11 cellular contexts compared by ENCODE assay signal in genomic region chr10:21334891-21335696, GRCh38.
DNase-seq lines count a peak whose midpoint lies in the region; ATAC-seq, FAIRE-seq and TF ChIP-seq lines count a peak whose summit lies in the region.
"Had no signal": no experiment of that assay in that cellular context is flagged by ENCODE, and none has a peak within 500 bp of the region (broad histone marks: within the 10 kb centered on the region; RNA-seq: fewer than 3 reads in every experiment).

No MANE protein-coding gene starts in this region.

- peak; percentile 50 for DNase-seq in LNCaP clone FGC (ENCODE audit: low read depth)
- DNase-seq in H1 (ENCODE audit: low read depth in 1 of 2, low spot score in 2 of 2) = no peak
- DNase-seq in mesendoderm = peak; percentile 84
- DNase-seq in activated CD4-positive, alpha-beta memory T cell treated with anti-CD3 and anti-CD28 coated beads for 36 hours = no peak
- DNase-seq in substantia nigra (lab: John Stamatoyannopoulos, UW) = no peak
- no peak for DNase-seq in DMS79 (lab: John Stamatoyannopoulos, UW)
- DNase-seq: CD8-positive, alpha-beta T cell; immature natural killer cell; NCI-H1930 had no signal

- H2BK12ac ChIP-seq in H1 (ENCODE audit: low read depth, low read length) = peak overlapping the region; percentile 85

- H2BK15ac ChIP-seq in H1 (ENCODE audit: low read length) (no peak overlapping the region), mesendoderm (replicated peaks; ENCODE audit: low read depth) (no peak overlapping the region)

- H3K9me3 ChIP-seq in H1 (ENCODE audit: insufficient read depth in 2 of 2, low read depth in 1 of 2, low read length in 1 of 2) = no peaks in the 10 kb centered on the region

- no peak for FAIRE-seq in H1 (lab: Jason Lieb, UNC)

- WGBS in H1 (ENCODE audit: extremely low coverage in 1 of 2, insufficient coverage in 1 of 2, insufficient read length in 1 of 2, insufficient replicate concordance in 2 of 2, low coverage in 1 of 2, low lambda C conversion rate in 2 of 2, missing lambda C conversion rate in 1 of 2), 2 experiments = 79% methylated on average over 13 of the region's 14 CpGs; no CpG with 5 or more reads in 1 of the 2 experiments
- no CpG with 5 or more reads among the region's 14 CpGs for WGBS in mesendoderm (ENCODE audit: extremely low coverage, insufficient coverage, low lambda C conversion rate)

- no peak for TF ChIP-seq POLR2A in H1 (IDR thresholded peaks at IDR 0.05; ENCODE audit: control extremely low read depth in 1 of 2, low read depth in 2 of 2, low read length in 2 of 2)

- no peak overlapping the region for H3K9ac ChIP-seq in H1 (replicated peaks in 1 of 4; ENCODE audit: extremely low read depth in 1 of 4, low read depth in 3 of 4, low read length in 3 of 4)
- H3K9ac ChIP-seq in mesendoderm (ENCODE audit: low read length) = no peak overlapping the region

- H2BK120ac ChIP-seq in H1 (replicated peaks; ENCODE audit: low read depth, low read length) (no peak overlapping the region), mesendoderm (ENCODE audit: low read depth, low read length) (peak overlapping the region; percentile 64)

- H3K4me3 ChIP-seq in ACC112 (ENCODE audit: low read depth, low read length) (no peak overlapping the region), LNCaP clone FGC (ENCODE audit: low read depth, low read length) (no peak overlapping the region), H1 (ENCODE audit: extremely low read depth in 1 of 4, insufficient read depth in 2 of 4, low read depth in 3 of 4, low read length in 4 of 4) (no peak overlapping the region), mesendoderm (ENCODE audit: low read length) (no peak overlapping the region)

- H2AK5ac ChIP-seq in H1 (ENCODE audit: low read depth, low read length) (no peak overlapping the region; the same call in 1 of the 2 replicates), mesendoderm (ENCODE audit: low read length) (no peak overlapping the region)

- H3K18ac ChIP-seq in H1 (ENCODE audit: extremely low read depth, low read length) (peak overlapping the region; percentile 32; the same call in 1 of the 2 replicates), mesendoderm (ENCODE audit: low read length) (peak overlapping the region; percentile 56)

- H2AFZ ChIP-seq in ACC112 (ENCODE audit: low read length, unreplicated experiment) (no peak overlapping the region), H1 (ENCODE audit: low read length) (no peak overlapping the region)

- CTCF ChIA-PET in H1 (lab: Charles Lee; ENCODE audit: partially characterized antibody) = interaction anchor here (0.6 to 1.4 kb wide), 7 partner anchors 10 to 159 kb away, joined by 3 to 4 read pairs (median 3); no protein-coding TSS in a partner anchor
- CTCF ChIA-PET in activated CD4-positive, alpha-beta memory T cell treated with anti-CD3 and anti-CD28 coated beads for 36 hours (lab: Charles Lee) = no interaction called here

- H3K36me3 Mint-ChIP-seq in activated CD4-positive, alpha-beta memory T cell treated with anti-CD3 and anti-CD28 coated beads for 36 hours = no peaks in the 10 kb centered on the region
- H3K36me3 Mint-ChIP-seq: CD8-positive, alpha-beta T cell; immature natural killer cell had no signal

- H2BK5ac ChIP-seq in H1 (ENCODE audit: low read depth, low read length) (0 out of 2 replicates have a peak overlapping the region, but pooled peaks have one; percentile 4), mesendoderm (ENCODE audit: low read length) (no peak overlapping the region)

- no peaks in the 10 kb centered on the region for H4K20me1 ChIP-seq in H1 (replicated peaks in 1 of 2; ENCODE audit: control insufficient read depth in 1 of 2, insufficient read depth in 2 of 2, low read length in 2 of 2)

- peak overlapping the region; percentile 75; the same call in 1 of the 2 replicates for H2BK20ac ChIP-seq in H1 (ENCODE audit: low read length)

- intact Hi-C loops in activated CD4-positive, alpha-beta memory T cell treated with anti-CD3 and anti-CD28 coated beads for 36 hours (cut with micrococcal nuclease) = no loop called here

- peaks cover 4% of the 10 kb centered on the region for H3K27me3 Mint-ChIP-seq in activated CD4-positive, alpha-beta memory T cell treated with anti-CD3 and anti-CD28 coated beads for 36 hours

- POLR2A ChIA-PET in H1 (lab: Charles Lee; ENCODE audit: partially characterized antibody) = no interaction called here
- POLR2A ChIA-PET in activated CD4-positive, alpha-beta memory T cell treated with anti-CD3 and anti-CD28 coated beads for 36 hours (lab: Charles Lee) = no interaction called here

- no peak for TF ChIP-seq EP300 in H1 (IDR thresholded peaks at IDR 0.05; ENCODE audit: borderline replicate concordance in 1 of 2, low read depth in 2 of 2, low read length in 2 of 2)

- no peak overlapping the region for H3K23ac ChIP-seq in H1 (ENCODE audit: insufficient read length)
- H3K23ac ChIP-seq in mesendoderm (ENCODE audit: low read length) = no peak overlapping the region

- H3K4ac ChIP-seq in H1 (replicated peaks; ENCODE audit: insufficient read length, low read depth, low read length) = no peak overlapping the region
- no peak overlapping the region for H3K4ac ChIP-seq in mesendoderm (ENCODE audit: low read depth, low read length)

- no peak overlapping the region for H4K5ac ChIP-seq in H1 (ENCODE audit: insufficient read length, low read depth, low read length)
- H4K5ac ChIP-seq in mesendoderm (ENCODE audit: low read length) = no peak overlapping the region

- H3K27ac Mint-ChIP-seq in activated CD4-positive, alpha-beta memory T cell treated with anti-CD3 and anti-CD28 coated beads for 36 hours = no peak overlapping the region
- H3K27ac Mint-ChIP-seq: CD8-positive, alpha-beta T cell; immature natural killer cell had no signal

- no peak overlapping the region for H3K56ac ChIP-seq in H1 (replicated peaks; ENCODE audit: insufficient read length, low read depth, low read length)
- peak overlapping the region; percentile 73 for H3K56ac ChIP-seq in mesendoderm (ENCODE audit: low read length)

- no peak overlapping the region for H4K8ac ChIP-seq in H1 (ENCODE audit: extremely low read depth, insufficient read depth, low read length)
- no peak overlapping the region for H4K8ac ChIP-seq in mesendoderm (ENCODE audit: low read depth, low read length)

- no peaks in the 10 kb centered on the region for H3K23me2 ChIP-seq in H1 (ENCODE audit: low read depth, low read length)

- TF ChIP-seq CTCF in LNCaP clone FGC (IDR thresholded peaks at IDR 0.05; ENCODE audit: control insufficient read depth, extremely low read depth, insufficient read depth) (no peak), H1 (IDR thresholded peaks at IDR 0.05; ENCODE audit: control extremely low read depth in 1 of 3, insufficient read depth in 1 of 3, low read depth in 1 of 3, low read length in 3 of 3) (no peak)

- no peak overlapping the region for H3K14ac ChIP-seq in H1 (ENCODE audit: insufficient read length)

- H3K4me1 Mint-ChIP-seq in activated CD4-positive, alpha-beta memory T cell treated with anti-CD3 and anti-CD28 coated beads for 36 hours (ENCODE audit: low read depth) = no peaks in the 10 kb centered on the region
- H3K4me1 Mint-ChIP-seq: immature natural killer cell had no signal

- H3K27ac ChIP-seq in ACC112 (ENCODE audit: low read depth, low read length) = peak overlapping the region; percentile 78
- no peak overlapping the region for H3K27ac ChIP-seq in H1 (ENCODE audit: low read depth, low read length)
- peak overlapping the region; percentile 5 for H3K27ac ChIP-seq in mesendoderm (ENCODE audit: low read depth, low read length)
- no peak overlapping the region for H3K27ac ChIP-seq in substantia nigra (ENCODE audit: low read depth, low read length, poor library complexity, severe bottlenecking)

- H3K4me1 ChIP-seq in ACC112 (ENCODE audit: control insufficient read depth, insufficient read depth, low read length, unreplicated experiment) (peaks cover 44% of the 10 kb centered on the region), H1 (replicated peaks in 1 of 4; ENCODE audit: control insufficient read depth in 3 of 4, insufficient read depth in 4 of 4, low read length in 3 of 4) (peaks cover 5 to 11% (median 8%) of the 10 kb centered on the region in 4 experiments), mesendoderm (ENCODE audit: control insufficient read depth, low read depth, low read length) (peaks cover 6% of the 10 kb centered on the region)

- H3K79me1 ChIP-seq in H1 (ENCODE audit: low read depth, low read length) (no peaks in the 10 kb centered on the region), mesendoderm (ENCODE audit: low read length) (no peaks in the 10 kb centered on the region)

- no peak for TF ChIP-seq RAD21 in H1 (IDR thresholded peaks at IDR 0.05 in 1 of 2, conservative IDR thresholded peaks at IDR 0.05 in 1 of 2; ENCODE audit: low read depth in 2 of 2, low read length in 2 of 2)

- no peaks in the 10 kb centered on the region for H3K9me3 Mint-ChIP-seq in activated CD4-positive, alpha-beta memory T cell treated with anti-CD3 and anti-CD28 coated beads for 36 hours
- H3K9me3 Mint-ChIP-seq: immature natural killer cell had no signal

- H3K27me3 ChIP-seq in ACC112 (ENCODE audit: insufficient read depth, low read length) = no peaks in the 10 kb centered on the region
- H3K27me3 ChIP-seq in H1 (replicated peaks in 1 of 4; ENCODE audit: control insufficient read depth in 3 of 4, extremely low read depth in 1 of 4, insufficient read depth in 3 of 4, low read length in 3 of 4) = no peaks in the 10 kb centered on the region
- no peaks in the 10 kb centered on the region for H3K27me3 ChIP-seq in mesendoderm (ENCODE audit: insufficient read depth, low read length, poor library complexity)

- no peak overlapping the region for H4K91ac ChIP-seq in H1 (replicated peaks; ENCODE audit: insufficient read length, low read length)

- H3K79me2 ChIP-seq in ACC112 (ENCODE audit: control insufficient read depth, insufficient read depth, low read length, unreplicated experiment) = no peaks in the 10 kb centered on the region
- H3K79me2 ChIP-seq in H1 (ENCODE audit: control insufficient read depth in 1 of 2, insufficient read depth in 2 of 2, low read length in 2 of 2) = no peaks in the 10 kb centered on the region
- H3K79me2 ChIP-seq in mesendoderm (ENCODE audit: control insufficient read depth, insufficient read depth, low read length) = no peaks in the 10 kb centered on the region

- H3K4me2 ChIP-seq in H1 (ENCODE audit: insufficient read depth in 1 of 2, low read depth in 2 of 2, low read length in 2 of 2) (0 out of 4 replicates have a peak overlapping the region, but pooled peaks of 1 of the 2 experiments have one; percentile 3), mesendoderm (ENCODE audit: low read length) (no peak overlapping the region)

- H3K36me3 ChIP-seq in ACC112 (ENCODE audit: insufficient read depth, low read length) = no peaks in the 10 kb centered on the region
- H3K36me3 ChIP-seq in H1 (ENCODE audit: control insufficient read depth in 2 of 4, insufficient read depth in 4 of 4, low read length in 3 of 4) = no peaks in the 10 kb centered on the region
- no peaks in the 10 kb centered on the region for H3K36me3 ChIP-seq in mesendoderm (ENCODE audit: control insufficient read depth, insufficient read depth, low read length)

- ATAC-seq in GM21825 (IDR thresholded peaks at IDR 0.05; ENCODE audit: unreplicated experiment) = no peak
- ATAC-seq: CD8-positive, alpha-beta T cell had no signal

- H3K4me3 Mint-ChIP-seq in activated CD4-positive, alpha-beta memory T cell treated with anti-CD3 and anti-CD28 coated beads for 36 hours = no peak overlapping the region
- H3K4me3 Mint-ChIP-seq: CD8-positive, alpha-beta T cell; immature natural killer cell had no signal

TF ChIP-seq in H1, 55 proteins besides CTCF, POLR2A, EP300 and RAD21 (continues in another document):
- TF ChIP-seq CREB1 (IDR thresholded peaks at IDR 0.05) = no peak

Comparison
In these comparisons a context has a peak if more than half of its experiments do, and no peak if none do; other contexts are left out.
1. H3K27ac ChIP-seq: peak in ACC112 (single experiment) and mesendoderm (single experiment); none in H1 (single experiment) and substantia nigra (single experiment).
2. DNase-seq: peak in LNCaP clone FGC (single experiment) and mesendoderm (single experiment); none in H1 (0 of 2), activated CD4-positive, alpha-beta memory T cell treated with anti-CD3 and anti-CD28 coated beads for 36 hours (single experiment), substantia nigra (0 of 49) and DMS79 (single experiment).